Comparison of ENCODE assay signal across 11 cellular contexts in the genomic region with DNA sequence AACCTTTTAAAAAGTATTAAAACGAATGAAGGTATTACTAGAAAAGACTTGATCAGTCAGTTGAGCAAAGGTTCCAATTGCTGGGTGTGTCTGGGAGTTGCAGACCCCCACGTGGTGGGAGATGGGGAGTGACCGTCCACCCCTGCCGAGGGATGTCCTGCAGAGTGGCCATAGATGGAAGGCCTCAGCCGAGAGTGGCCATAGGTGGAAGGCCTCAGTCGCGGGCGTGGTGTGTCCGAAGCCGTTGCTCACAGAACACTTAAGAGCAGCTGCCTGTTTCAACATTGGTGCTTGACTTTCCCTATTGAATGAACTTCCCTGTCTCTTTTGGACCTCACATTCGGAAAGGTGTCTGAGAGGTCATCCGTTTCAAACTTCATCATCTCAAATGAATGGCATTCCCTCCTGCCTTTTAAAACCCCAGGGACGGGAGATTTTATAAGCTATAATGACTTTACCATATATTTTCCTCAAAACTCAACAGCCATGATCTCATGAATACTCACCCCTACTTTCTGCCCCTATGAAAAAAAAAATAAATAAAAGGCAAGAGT.
DNase-seq lines count a peak whose midpoint lies in the region; ATAC-seq and TF ChIP-seq lines count a peak whose summit lies in the region.
"Had no signal": no experiment of that assay in that cellular context is flagged by ENCODE, and none has a peak within 500 bp of the region (broad histone marks: within the 10 kb centered on the region; RNA-seq: fewer than 3 reads in every experiment).

No MANE protein-coding gene starts in this region.

- peak overlapping the region in 1 of 4 donors; percentile 55 for H3K27ac ChIP-seq in Peyer's patch

- peaks cover 4 to 8% of the 10 kb centered on the region in 2 donors for H3K36me3 Mint-ChIP-seq in stimulated activated naive B cell treated with anti-CD40 and anti-IgM and Interleukin-4, amounts not matched to agents 10 μg/mL and 1 μg/mL and 100 μg/mL, for 72 hours

- TF ChIP-seq CTCF in Peyer's patch (IDR thresholded peaks at IDR 0.05) (no peak), fibroblast of mammary gland (conservative IDR thresholded peaks at IDR 0.05; ENCODE audit: control insufficient read depth, insufficient read depth, low read depth, low read length) (no peak)

- H3K4me1 Mint-ChIP-seq in stimulated activated naive B cell treated with anti-CD40 and anti-IgM and Interleukin-4, amounts not matched to agents 10 μg/mL and 1 μg/mL and 100 μg/mL, for 72 hours = peaks cover 33 to 80% of the 10 kb centered on the region in 2 donors

- H3K4me1 ChIP-seq in Peyer's patch = peaks cover 0 to 20% (median 0%) of the 10 kb centered on the region in 4 donors

- H3K4me3 Mint-ChIP-seq in stimulated activated naive B cell treated with anti-CD40 and anti-IgM and Interleukin-4, amounts not matched to agents 10 μg/mL and 1 μg/mL and 100 μg/mL, for 72 hours = no peak overlapping the region

- no peaks in the 10 kb centered on the region for H3K9me3 ChIP-seq in Peyer's patch

- H3K9me3 Mint-ChIP-seq in stimulated activated naive B cell treated with anti-CD40 and anti-IgM and Interleukin-4, amounts not matched to agents 10 μg/mL and 1 μg/mL and 100 μg/mL, for 72 hours = no peaks in the 10 kb centered on the region

- no peaks in the 10 kb centered on the region for H3K27me3 Mint-ChIP-seq in stimulated activated naive B cell treated with anti-CD40 and anti-IgM and Interleukin-4, amounts not matched to agents 10 μg/mL and 1 μg/mL and 100 μg/mL, for 72 hours

- TF ChIP-seq POLR2A in Peyer's patch (IDR thresholded peaks at IDR 0.05) = no peak

- no peaks in the 10 kb centered on the region for H3K27me3 ChIP-seq in Peyer's patch

- H3K36me3 ChIP-seq in Peyer's patch = no peaks in the 10 kb centered on the region

- H3K27ac Mint-ChIP-seq in stimulated activated naive B cell treated with anti-CD40 and anti-IgM and Interleukin-4, amounts not matched to agents 10 μg/mL and 1 μg/mL and 100 μg/mL, for 72 hours = peak overlapping the region; percentile 73

- ATAC-seq in stimulated activated naive B cell treated with anti-CD40 and anti-IgM and Interleukin-4, amounts not matched to agents 10 μg/mL and 1 μg/mL and 100 μg/mL, for 72 hours (replicated peaks) = no peak
- no peak for ATAC-seq in GM21515 (IDR thresholded peaks at IDR 0.05; ENCODE audit: unreplicated experiment)

- no peak overlapping the region for H3K4me3 ChIP-seq in Peyer's patch
- H3K4me3 ChIP-seq in fibroblast of mammary gland (ENCODE audit: control insufficient read depth, low read depth, low read length) = no peak overlapping the region

- peak; percentile 12 for DNase-seq in ELR (ENCODE audit: low read depth)
- peak in 2 of 3 donors; percentile 37 to 44 for DNase-seq in Peyer's patch
- DNase-seq in fibroblast of mammary gland (ENCODE audit: low read depth) = peak; percentile 69
- DNase-seq in stimulated activated naive B cell treated with anti-CD40 and anti-IgM and Interleukin-4, amounts not matched to agents 10 μg/mL and 1 μg/mL and 100 μg/mL, for 72 hours = no peak
- no peak for DNase-seq in T1000 (lab: John Stamatoyannopoulos, UW)
- no peak for DNase-seq in anterior cingulate cortex (lab: John Stamatoyannopoulos, UW)
- DNase-seq: cortex of kidney, NCI-H1092, NCI-H524 treated with DMSO at 0.1 percent for 48 hours, SHP77 treated with DMSO at 0.1 percent for 48 hours had no signal

Comparison
In these comparisons a context has a peak if more than half of its experiments do, and no peak if none do; other contexts are left out.
1. DNase-seq: peak in ELR (single experiment), Peyer's patch (2 of 3) and fibroblast of mammary gland (single experiment); none in stimulated activated naive B cell treated with anti-CD40 and anti-IgM and Interleukin-4, amounts not matched to agents 10 μg/mL and 1 μg/mL and 100 μg/mL, for 72 hours (single experiment), T1000 (single experiment) and anterior cingulate cortex (0 of 58).